27 cellular contexts compared by ENCODE assay signal in genomic region chr12:75842119-75842518, GRCh38.
DNase-seq lines count a peak whose midpoint lies in the region; ATAC-seq, FAIRE-seq and TF ChIP-seq lines count a peak whose summit lies in the region.
"Had no signal": no experiment of that assay in that cellular context is flagged by ENCODE, and none has a peak within 500 bp of the region (broad histone marks: within the 10 kb centered on the region; RNA-seq: fewer than 3 reads in every experiment).

No MANE protein-coding gene starts in this region.

- no peak overlapping the region for H3K9ac ChIP-seq in K562 (ENCODE audit: insufficient read depth in 1 of 2, low read depth in 2 of 2, low read length in 2 of 2)
- H3K9ac ChIP-seq: neural progenitor cell, SK-N-SH had no signal

- H3K27me3 ChIP-seq in K562 (ENCODE audit: control insufficient read depth in 2 of 2, insufficient read depth in 2 of 2, low read length in 2 of 2) (no peaks in the 10 kb centered on the region), pancreas (no peaks in the 10 kb centered on the region), vagina (no peaks in the 10 kb centered on the region)
- H3K27me3 ChIP-seq: ascending aorta, neural progenitor cell had no signal

- no peaks in the 10 kb centered on the region for H4K20me1 ChIP-seq in K562 (replicated peaks; ENCODE audit: control insufficient read depth, insufficient read depth, low read length)

- no peak overlapping the region for H3K4me2 ChIP-seq in K562 (ENCODE audit: insufficient read depth, low read length)
- H3K4me2 ChIP-seq: neural progenitor cell, SK-N-SH, smooth muscle cell had no signal

- no peak for TF ChIP-seq RAD21 in K562 (CRISPR knock-in tag; conservative IDR thresholded peaks at IDR 0.05 in 1 of 2, IDR thresholded peaks at IDR 0.05 in 1 of 2)

- intact Hi-C loops in K562 (cut with micrococcal nuclease): no loop called here
- intact Hi-C loops in pancreas (cut with DNase I): no loop called here
- intact Hi-C loops in vagina (cut with DNase I): no loop called here

- no peak for TF ChIP-seq EP300 in K562 (IDR thresholded peaks at IDR 0.05; ENCODE audit: low read length)

- POLR2A ChIA-PET in K562 (lab: Yijun Ruan, JAX): no interaction called here

- DNase-seq in NCI-H1436 (lab: John Stamatoyannopoulos, UW) (peak; percentile 25), NCI-H1436 treated with DMSO at 0.1 percent for 48 hours (lab: John Stamatoyannopoulos, UW) (no peak), NCI-H2171 (lab: John Stamatoyannopoulos, UW) (peak; percentile 39), K562 (ENCODE audit: extremely low read depth in 1 of 4, low spot score in 3 of 4) (no peak), pancreas (no peak), NCI-H1417 treated with DMSO at 0.1 percent for 48 hours (lab: John Stamatoyannopoulos, UW) (no peak), EL (no peak), vagina (ENCODE audit: extremely low spot score in 2 of 2) (no peak)
- DNase-seq: activated CD4-positive, alpha-beta T cell treated with anti-CD3 and anti-CD28 coated beads, Interleukin-2, amount 50 U/mL, for 1 hour; CD4-positive, alpha-beta memory T cell; cerebellar nuclear complex; DMS53; effector memory CD4-positive, alpha-beta T cell; foreskin melanocyte; HFFc6; Karpas-422; mucosa of descending colon; psoas muscle; SK-N-SH; stimulated activated CD4-positive, alpha-beta T cell treated with anti-CD3 and anti-CD28 coated beads, Interleukin-4, amount 100 ng/mL, for 1 hour; stimulated activated naive CD4-positive, alpha-beta T cell had no signal

- H3K4me3 ChIP-seq in K562 (no peak overlapping the region), pancreas (no peak overlapping the region), vagina (no peak overlapping the region)
- H3K4me3 ChIP-seq: ascending aorta, mucosa of descending colon, neural progenitor cell, psoas muscle, smooth muscle cell had no signal

- no peaks in the 10 kb centered on the region for H3K36me3 ChIP-seq in K562 (ENCODE audit: control insufficient read depth, insufficient read depth, low read length)
- H3K36me3 ChIP-seq in pancreas: no peaks in the 10 kb centered on the region
- no peaks in the 10 kb centered on the region for H3K36me3 ChIP-seq in vagina
- H3K36me3 ChIP-seq: ascending aorta, neural progenitor cell had no signal

- no peak overlapping the region for H2AFZ ChIP-seq in K562 (ENCODE audit: low read depth, low read length)
- H2AFZ ChIP-seq: neural progenitor cell had no signal

- FAIRE-seq in K562 (lab: Jason Lieb, UNC) (peak; percentile 73), pancreas (lab: Jason Lieb, UNC) (no peak)
- FAIRE-seq: islet of Langerhans had no signal

- no peaks in the 10 kb centered on the region for H3K9me3 ChIP-seq in K562 (replicated peaks; ENCODE audit: control insufficient read depth, insufficient read depth, low read depth, low read length)
- no peaks in the 10 kb centered on the region for H3K9me3 ChIP-seq in pancreas
- H3K9me3 ChIP-seq in vagina: no peaks in the 10 kb centered on the region
- H3K9me3 ChIP-seq: SK-N-SH had no signal

- TF ChIP-seq POLR2A in K562 (conservative IDR thresholded peaks at IDR 0.05) (no peak), vagina (IDR thresholded peaks at IDR 0.05) (no peak)

- 0% methylated on average over 1 of the region's 1 CpG for WGBS in K562 (ENCODE audit: insufficient coverage, low coverage, missing lambda C conversion rate)
- 4 to 10% methylated on average over 1 of the region's 1 CpG for WGBS in pancreas, 2 donors

- TF ChIP-seq CTCF in K562 (IDR thresholded peaks at IDR 0.05 in 2 of 3, conservative IDR thresholded peaks at IDR 0.05 in 1 of 3; ENCODE audit: insufficient read depth in 2 of 3, low read depth in 1 of 3, low read length in 3 of 3) (no peak), pancreas (IDR thresholded peaks at IDR 0.05) (no peak), vagina (IDR thresholded peaks at IDR 0.05) (no peak)

- no peaks in the 10 kb centered on the region for H3K79me2 ChIP-seq in K562 (ENCODE audit: control insufficient read depth, insufficient read depth, low read length)

- no TSS peak for BruUV-seq in K562 (replicated peaks; lab: Mats Ljungman, UMichigan)

- H3K4me1 ChIP-seq in K562 (replicated peaks in 1 of 2; ENCODE audit: control insufficient read depth in 2 of 2, insufficient read depth in 2 of 2, low read length in 2 of 2) (peaks cover 0 to 3% of the 10 kb centered on the region in 2 experiments; a peak in 2 of 5 replicates), pancreas (no peaks in the 10 kb centered on the region), vagina (no peaks in the 10 kb centered on the region)
- H3K4me1 ChIP-seq: psoas muscle had no signal

- H3K9me1 ChIP-seq in K562 (ENCODE audit: control insufficient read depth, insufficient read depth, low read length): no peaks in the 10 kb centered on the region

- no peak for ATAC-seq in K562
- peak in 3 of 4 donors; percentile 38 to 60 (median 50) for ATAC-seq in pancreas
- ATAC-seq: esophagus mucosa, mucosa of descending colon had no signal

- in situ Hi-C loops in K562 (cut with MboI): no loop called here

- CTCF ChIA-PET in K562 (lab: Yijun Ruan, JAX; ENCODE audit: low intra/inter-chr PET ratio): no interaction called here

- H3K27ac ChIP-seq in K562 (ENCODE audit: extremely low read depth, low read depth, low read length) (no peak overlapping the region), pancreas (no peak overlapping the region), vagina (no peak overlapping the region)
- H3K27ac ChIP-seq: 22Rv1, ascending aorta, neural progenitor cell, psoas muscle had no signal

TF ChIP-seq in K562, 482 proteins besides CTCF, POLR2A, EP300 and RAD21:
- TF ChIP-seq ERF (CRISPR knock-in tag; IDR thresholded peaks at IDR 0.05): no peak
- TF ChIP-seq TBP (optimal IDR thresholded peaks at IDR 0.05; ENCODE audit: low read depth, low read length): no peak
- TF ChIP-seq ZFP36 (IDR thresholded peaks at IDR 0.05; ENCODE audit: low read depth, low read length, partially characterized antibody): no peak
- TF ChIP-seq ZNF24 (IDR thresholded peaks at IDR 0.05): no peak

Comparison
In these comparisons a context has a peak if more than half of its experiments do, and no peak if none do; other contexts are left out.
1. DNase-seq: peak in NCI-H1436 (single experiment) and NCI-H2171 (single experiment); none in NCI-H1436 treated with DMSO at 0.1 percent for 48 hours (single experiment), K562 (0 of 4), pancreas (0 of 6), NCI-H1417 treated with DMSO at 0.1 percent for 48 hours (single experiment), EL (single experiment) and vagina (0 of 2).